ENCODE assay signal across 8 cellular contexts in the genomic region with DNA sequence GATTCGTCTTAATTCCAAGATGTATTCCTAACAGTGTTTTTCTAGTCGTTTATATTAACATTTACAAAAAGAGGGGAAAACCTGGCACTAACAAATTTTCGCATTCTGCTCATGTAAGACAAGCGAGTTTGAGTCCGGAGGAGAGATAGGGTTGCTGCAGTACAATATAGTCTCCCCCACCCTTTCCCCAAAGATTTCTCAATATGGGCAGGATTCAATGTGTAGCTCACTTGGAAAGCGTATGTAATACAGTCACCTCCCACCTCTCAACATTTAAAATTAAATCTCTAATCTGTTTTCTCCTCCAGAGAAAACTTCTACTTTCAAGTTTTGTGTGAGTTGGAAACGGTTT. TPM values are rescaled to one million over a fixed set of nuclear protein-coding genes. Genes with fewer than 3 reads are reported as not detected.
DNase-seq lines count a peak whose midpoint lies in the region; ATAC-seq and TF ChIP-seq lines count a peak whose summit lies in the region.

No MANE protein-coding gene starts in this region.

- peak overlapping the region; percentile 47 for H3K27ac ChIP-seq in RWPE1

- H3K4me1 Mint-ChIP-seq in effector memory CD8-positive, alpha-beta T cell (ENCODE audit: low read depth in 2 of 2) = peaks cover 10 to 11% of the 10 kb centered on the region in 2 donors

- H3K9me3 ChIP-seq in HAP-1 (no peaks in the 10 kb centered on the region), mononuclear cell (ENCODE audit: low read depth, low read length) (no peaks in the 10 kb centered on the region)

- no peaks in the 10 kb centered on the region for H3K27me3 Mint-ChIP-seq in effector memory CD8-positive, alpha-beta T cell

- H3K36me3 ChIP-seq in HAP-1 (replicated peaks) = no peaks in the 10 kb centered on the region

- no peak for ATAC-seq in effector memory CD8-positive, alpha-beta T cell (replicated peaks)
- no peak for ATAC-seq in GM21529 (IDR thresholded peaks at IDR 0.05; ENCODE audit: unreplicated experiment)
- ATAC-seq in GM19023 (IDR thresholded peaks at IDR 0.05; ENCODE audit: unreplicated experiment) = no peak

- CTCF ChIA-PET in RWPE1 (lab: Yijun Ruan, JAX) = interaction anchor here (1.0 to 1.4 kb wide), 2 partner anchors 16 to 215 kb away, joined by 3 to 4 read pairs; no protein-coding TSS in a partner anchor

- DNase-seq in HAP-1 (ENCODE audit: low spot score in 2 of 2) (no peak), RWPE1 (ENCODE audit: low spot score) (peak; percentile 50), KG1 (lab: John Stamatoyannopoulos, UW) (no peak), LoVo (ENCODE audit: low spot score) (no peak)
- DNase-seq in effector memory CD8-positive, alpha-beta T cell = no peak

- H3K4me1 ChIP-seq in HAP-1 (peaks cover 10% of the 10 kb centered on the region), mononuclear cell (ENCODE audit: insufficient read depth, low read length) (peaks cover 4% of the 10 kb centered on the region)

- H3K9me3 Mint-ChIP-seq in effector memory CD8-positive, alpha-beta T cell = no peaks in the 10 kb centered on the region

- in situ Hi-C loops in HAP-1 (cut with MboI; ENCODE audit: low sequenced_read_pairs) = no loop called here

- no peaks in the 10 kb centered on the region for H3K27me3 ChIP-seq in HAP-1 (ENCODE audit: low read depth)
- no peaks in the 10 kb centered on the region for H3K27me3 ChIP-seq in mononuclear cell (ENCODE audit: insufficient read depth, low read length)

- peak overlapping the region; percentile 41 to 44 for H3K27ac Mint-ChIP-seq in effector memory CD8-positive, alpha-beta T cell

- H3K4me3 ChIP-seq in HAP-1 (peak overlapping the region; percentile 34), mononuclear cell (ENCODE audit: low read length) (peak overlapping the region; percentile 48)

- H3K36me3 Mint-ChIP-seq in effector memory CD8-positive, alpha-beta T cell (ENCODE audit: insufficient read depth) = peaks cover 2% of the 10 kb centered on the region

- POLR2A ChIA-PET in RWPE1 (lab: Yijun Ruan, JAX; ENCODE audit: low non-redundant PET) = no interaction called here

- peak overlapping the region; percentile 70 to 76 for H3K4me3 Mint-ChIP-seq in effector memory CD8-positive, alpha-beta T cell

- no peak for TF ChIP-seq CTCF in RWPE1 (conservative IDR thresholded peaks at IDR 0.05; ENCODE audit: low read depth)

RNA-seq across cellular contexts. Expression of a gene that starts 57.9 kb away (rescaled TPM):
- total RNA-seq in mononuclear cell = 4.6 TPM
